ENCODE assay signal across 17 cellular contexts in the genomic region with DNA sequence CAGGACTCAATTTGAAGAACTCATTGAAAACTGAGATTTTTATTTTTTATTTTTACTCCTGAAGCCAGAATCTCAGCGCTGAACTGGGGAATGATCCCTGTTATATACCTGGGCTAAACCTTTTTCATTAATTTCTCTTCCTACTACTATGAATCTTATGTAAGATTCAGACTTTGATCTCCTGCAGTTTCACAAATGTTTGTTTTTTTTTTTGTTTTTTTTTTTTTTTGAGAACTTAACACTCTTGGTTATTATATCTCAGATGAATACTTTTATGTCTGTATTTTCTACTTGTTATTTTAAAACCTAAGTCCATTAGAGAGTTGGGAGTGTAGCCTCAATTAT.
"Had no signal": no experiment of that assay in that cellular context is flagged by ENCODE, and none has a peak within 500 bp of the region (broad histone marks: within the 10 kb centered on the region; RNA-seq: fewer than 3 reads in every experiment).

No MANE protein-coding gene starts in this region.

- H3K4me1 Mint-ChIP-seq: nephron; stimulated activated naive B cell treated with anti-CD40 and anti-IgM and Interleukin-4, amounts not matched to agents 10 μg/mL and 1 μg/mL and 100 μg/mL, for 72 hours; WTC11 had no signal

- H3K9me3 Mint-ChIP-seq: immature natural killer cell; stimulated activated naive B cell treated with anti-CD40 and anti-IgM and Interleukin-4, amounts not matched to agents 10 μg/mL and 1 μg/mL and 100 μg/mL, for 72 hours had no signal

- H3K36me3 Mint-ChIP-seq: stimulated activated naive B cell treated with anti-CD40 and anti-IgM and Interleukin-4, amounts not matched to agents 10 μg/mL and 1 μg/mL and 100 μg/mL, for 72 hours; WTC11 had no signal

- ATAC-seq: left cardiac atrium; psoas muscle; sciatic nerve; stimulated activated naive B cell treated with anti-CD40 and anti-IgM and Interleukin-4, amounts not matched to agents 10 μg/mL and 1 μg/mL and 100 μg/mL, for 72 hours; WTC11 had no signal

- DNase-seq: activated CD4-positive, alpha-beta T cell treated with anti-CD3 and anti-CD28 coated beads, Interleukin-2, amount 10 ng/mL, durations not matched to agents 24 days and 14 days; activated gamma-delta T cell treated with Interleukin-2 at 50 U/mL for 16 hours; activated T-cell treated with anti-CD3 and anti-CD28 coated beads, Interleukin-2, amount 50 U/mL, for 1 hour; anterior cingulate cortex; esophagus squamous epithelium; foreskin fibroblast; immature natural killer cell; left cardiac atrium; psoas muscle; stimulated activated CD4-positive, alpha-beta T cell treated with anti-CD3 and anti-CD28 coated beads, Interleukin-2, amount 100 ng/mL, for 24 hours; stimulated activated naive B cell treated with anti-CD40 and anti-IgM and Interleukin-4, amounts not matched to agents 10 μg/mL and 1 μg/mL and 100 μg/mL, for 72 hours had no signal

- H3K4me3 Mint-ChIP-seq: immature natural killer cell; nephron; stimulated activated naive B cell treated with anti-CD40 and anti-IgM and Interleukin-4, amounts not matched to agents 10 μg/mL and 1 μg/mL and 100 μg/mL, for 72 hours; WTC11 had no signal

- H3K27me3 ChIP-seq: dorsolateral prefrontal cortex, tibial nerve had no signal

- H3K27ac ChIP-seq: dorsolateral prefrontal cortex, esophagus squamous epithelium, psoas muscle, SJSA1, tibial nerve had no signal

- H3K27ac Mint-ChIP-seq: activated CD4-positive, alpha-beta T cell treated with anti-CD3 and anti-CD28 coated beads, Interleukin-2, amount 10 ng/mL, durations not matched to agents 24 days and 14 days; immature natural killer cell; nephron; stimulated activated naive B cell treated with anti-CD40 and anti-IgM and Interleukin-4, amounts not matched to agents 10 μg/mL and 1 μg/mL and 100 μg/mL, for 72 hours; WTC11 had no signal

- H3K9me3 ChIP-seq: esophagus squamous epithelium, psoas muscle, SJSA1 had no signal
